ENCODE assay signal across 18 cellular contexts in the genomic region with DNA sequence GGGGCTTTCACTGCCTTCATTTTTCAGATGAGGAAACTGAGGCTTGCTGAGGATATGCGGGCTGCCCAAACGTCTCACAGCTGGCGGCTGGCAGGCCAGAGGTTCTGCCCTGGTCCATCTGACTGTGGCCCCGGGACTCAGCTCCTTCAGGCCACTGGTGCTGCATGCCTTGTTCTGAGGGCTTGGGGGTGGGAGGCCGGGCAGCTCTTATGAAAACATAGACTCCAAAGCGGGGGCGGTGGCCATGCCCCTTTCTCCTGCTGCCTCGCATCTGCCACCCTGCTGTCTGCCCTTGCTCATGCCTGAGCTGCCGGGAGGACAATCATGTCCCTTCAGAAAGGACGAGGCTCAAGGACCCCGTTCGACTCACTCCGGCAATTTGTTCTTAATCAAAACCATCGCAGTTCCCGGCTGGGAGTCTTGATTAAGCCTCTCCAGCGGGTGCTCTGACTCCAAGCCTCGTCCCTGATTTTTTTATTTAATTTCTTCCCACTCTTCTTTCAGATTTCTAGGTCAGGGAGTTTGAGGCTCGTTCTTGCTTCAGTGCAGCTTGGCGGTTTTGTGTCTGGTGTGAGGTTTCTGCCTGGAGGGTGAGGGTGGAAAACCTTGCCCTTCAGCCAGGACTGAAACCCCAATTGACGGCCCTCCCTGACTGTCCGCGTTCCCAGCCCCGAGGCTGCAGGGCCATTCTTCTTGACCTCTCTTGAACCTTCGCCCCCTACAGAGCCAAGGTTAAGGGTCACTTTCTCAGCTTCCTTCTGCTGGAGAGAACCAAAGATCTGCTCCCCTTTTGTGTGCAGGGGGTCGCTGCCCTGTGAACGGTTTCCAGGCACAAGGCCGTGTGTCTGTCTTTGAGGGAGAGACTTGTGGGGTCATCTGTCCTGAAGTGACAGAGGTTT.
A peak's percentile ranks its signal among the peaks of the same experiment; 100 is the strongest.
DNase-seq lines count a peak whose midpoint lies in the region; ATAC-seq, FAIRE-seq and TF ChIP-seq lines count a peak whose summit lies in the region.
"Had no signal": no experiment of that assay in that cellular context is flagged by ENCODE, and none has a peak within 500 bp of the region (broad histone marks: within the 10 kb centered on the region; RNA-seq: fewer than 3 reads in every experiment).

No MANE protein-coding gene starts in this region.

- no peak overlapping the region for H2BK120ac ChIP-seq in H1 (replicated peaks; ENCODE audit: low read depth, low read length)
- no peak overlapping the region for H2BK120ac ChIP-seq in neuronal stem cell (ENCODE audit: low read depth, low read length)

- H2BK15ac ChIP-seq in H1 (ENCODE audit: low read length) (peak overlapping the region; percentile 2; the same call in 1 of the 2 replicates), neuronal stem cell (ENCODE audit: low read length) (no peak overlapping the region)

- TF ChIP-seq RAD21 in H1 (IDR thresholded peaks at IDR 0.05 in 1 of 2, conservative IDR thresholded peaks at IDR 0.05 in 1 of 2; ENCODE audit: low read depth in 2 of 2, low read length in 2 of 2), result no peak

- no peak for ATAC-seq in aorta (ENCODE audit: low FRiP score)
- ATAC-seq in GM21529 (IDR thresholded peaks at IDR 0.05; ENCODE audit: unreplicated experiment), result no peak
- no peak for ATAC-seq in HG03280 (IDR thresholded peaks at IDR 0.05; ENCODE audit: unreplicated experiment)
- ATAC-seq: GM23338, Right ventricle myocardium inferior had no signal

- H2AFZ ChIP-seq in H1 (ENCODE audit: low read length), result no peak overlapping the region
- H2AFZ ChIP-seq in neuronal stem cell (ENCODE audit: low read length), result peak overlapping the region; percentile 61
- H2AFZ ChIP-seq: GM23338, PC-9 had no signal

- no peaks in the 10 kb centered on the region for H3K79me1 ChIP-seq in H1 (ENCODE audit: low read depth, low read length)
- H3K79me1 ChIP-seq in neuronal stem cell (ENCODE audit: low read depth, low read length), result no peaks in the 10 kb centered on the region

- no peak overlapping the region for H2BK20ac ChIP-seq in H1 (ENCODE audit: low read length)

- no peak for TF ChIP-seq CTCF in H1 (IDR thresholded peaks at IDR 0.05; ENCODE audit: control extremely low read depth in 1 of 3, insufficient read depth in 1 of 3, low read depth in 1 of 3, low read length in 3 of 3)

- 80% methylated on average over 23 of the region's 27 CpGs; no CpG with 5 or more reads in 1 of the 2 experiments for WGBS in H1 (ENCODE audit: extremely low coverage in 1 of 2, insufficient coverage in 1 of 2, insufficient read length in 1 of 2, insufficient replicate concordance in 2 of 2, low coverage in 1 of 2, low lambda C conversion rate in 2 of 2, missing lambda C conversion rate in 1 of 2), 2 experiments
- WGBS in neuronal stem cell (ENCODE audit: extremely low coverage in 2 of 2, insufficient read length in 2 of 2, insufficient replicate concordance in 1 of 2), 2 donors, result no CpG with 5 or more reads among the region's 27 CpGs
- WGBS in aorta, 2 donors, result 26 to 28% methylated on average over 27 of the region's 27 CpGs

- H4K8ac ChIP-seq in H1 (ENCODE audit: extremely low read depth, insufficient read depth, low read length) (no peak overlapping the region), neuronal stem cell (ENCODE audit: low read depth, low read length) (no peak overlapping the region)

- no peak overlapping the region for H3K27ac ChIP-seq in H1 (ENCODE audit: low read depth, low read length)
- no peak overlapping the region for H3K27ac ChIP-seq in neuronal stem cell (replicated peaks; ENCODE audit: low read length)
- no peak overlapping the region for H3K27ac ChIP-seq in aorta (ENCODE audit: low read depth in 1 of 2, low read length in 2 of 2)
- H3K27ac ChIP-seq: KMS-11, PC-9 had no signal

- H3K14ac ChIP-seq in H1 (ENCODE audit: insufficient read length) (no peak overlapping the region), neuronal stem cell (ENCODE audit: low read length) (no peak overlapping the region)

- H2AK5ac ChIP-seq in H1 (ENCODE audit: low read depth, low read length), result no peak overlapping the region
- H2AK5ac ChIP-seq in neuronal stem cell (ENCODE audit: low read depth, low read length), result peak overlapping the region; percentile 14

- no peak overlapping the region for H3K4me3 ChIP-seq in H1 (ENCODE audit: extremely low read depth in 1 of 4, insufficient read depth in 2 of 4, low read depth in 3 of 4, low read length in 4 of 4)
- peak overlapping the region in 1 of 2 donors; percentile 7 for H3K4me3 ChIP-seq in neuronal stem cell (ENCODE audit: low read length in 2 of 2)
- H3K4me3 ChIP-seq in aorta (ENCODE audit: low read length in 2 of 2), result no peak overlapping the region
- H3K4me3 ChIP-seq: GM23338, PC-9 had no signal

- no peak for TF ChIP-seq POLR2A in H1 (IDR thresholded peaks at IDR 0.05; ENCODE audit: control extremely low read depth in 1 of 2, low read depth in 2 of 2, low read length in 2 of 2)

- H2BK5ac ChIP-seq in H1 (ENCODE audit: low read depth, low read length) (no peak overlapping the region), neuronal stem cell (ENCODE audit: low read length) (no peak overlapping the region)

- DNase-seq in activated effector memory CD4-positive, alpha-beta T cell treated with anti-CD3 and anti-CD28 coated beads, Interleukin-2, amount 50 U/mL, for 16 hours, result peak; percentile 42
- no peak for DNase-seq in activated effector memory CD4-positive, alpha-beta T cell treated with Interleukin-2 at 50 U/mL for 16 hours
- DNase-seq in H1 (ENCODE audit: low read depth in 1 of 2, low spot score in 2 of 2), result peak in 1 of 2 experiments; percentile 42
- peak; percentile 61 for DNase-seq in neuronal stem cell (ENCODE audit: low spot score)
- peak; percentile 21 to 62 for DNase-seq in aorta
- DNase-seq: Calu3; CD4-positive, CD25-positive, alpha-beta regulatory T cell; NCI-H1092; NCI-H1694; NCI-H69 had no signal

- no peak overlapping the region for H3K4ac ChIP-seq in H1 (replicated peaks; ENCODE audit: insufficient read length, low read depth, low read length)
- H3K4ac ChIP-seq in neuronal stem cell (ENCODE audit: low read length), result no peak overlapping the region

- peaks cover 9 to 14% of the 10 kb centered on the region in 2 experiments for H3K9me3 ChIP-seq in H1 (ENCODE audit: insufficient read depth in 2 of 2, low read depth in 1 of 2, low read length in 1 of 2)
- peaks cover 0 to 21% of the 10 kb centered on the region in 2 donors for H3K9me3 ChIP-seq in neuronal stem cell (replicated peaks in 1 of 2; ENCODE audit: control insufficient read depth in 2 of 2, insufficient read depth in 1 of 2, low read depth in 1 of 2, low read length in 2 of 2)
- peaks cover 5% of the 10 kb centered on the region for H3K9me3 ChIP-seq in aorta (ENCODE audit: control insufficient read depth, low read length)

- CTCF ChIA-PET in H1 (lab: Charles Lee; ENCODE audit: partially characterized antibody), result interaction anchor here (1.7 to 3.3 kb wide), 3 partner anchors 11 to 26 kb away, joined by 4 to 12 read pairs (median 10); no protein-coding TSS in a partner anchor

- no peaks in the 10 kb centered on the region for H3K23me2 ChIP-seq in H1 (ENCODE audit: low read depth, low read length)

- TF ChIP-seq EP300 in H1 (IDR thresholded peaks at IDR 0.05; ENCODE audit: borderline replicate concordance in 1 of 2, low read depth in 2 of 2, low read length in 2 of 2), result no peak

- H4K5ac ChIP-seq in H1 (ENCODE audit: insufficient read length, low read depth, low read length), result no peak overlapping the region

- H3K9ac ChIP-seq in H1 (replicated peaks in 1 of 4; ENCODE audit: extremely low read depth in 1 of 4, low read depth in 3 of 4, low read length in 3 of 4) (no peak overlapping the region), neuronal stem cell (ENCODE audit: low read depth, low read length, poor library complexity) (no peak overlapping the region)
- H3K9ac ChIP-seq: KMS-11 had no signal

- FAIRE-seq in H1 (lab: Jason Lieb, UNC), result no peak
- FAIRE-seq: G401.6, GM12891 had no signal

- H3K27me3 ChIP-seq in H1 (replicated peaks in 1 of 4; ENCODE audit: control insufficient read depth in 3 of 4, extremely low read depth in 1 of 4, insufficient read depth in 3 of 4, low read length in 3 of 4) (no peaks in the 10 kb centered on the region; a peak in 3 of 7 replicates), neuronal stem cell (ENCODE audit: control insufficient read depth in 3 of 3, insufficient read depth in 3 of 3, low read depth in 1 of 3, low read length in 3 of 3) (no peaks in the 10 kb centered on the region), aorta (ENCODE audit: control insufficient read depth in 1 of 2, insufficient read depth in 2 of 2, low read length in 1 of 2) (no peaks in the 10 kb centered on the region)

- no peaks in the 10 kb centered on the region for H3K36me3 ChIP-seq in H1 (ENCODE audit: control insufficient read depth in 2 of 4, insufficient read depth in 4 of 4, low read length in 3 of 4)
- H3K36me3 ChIP-seq in neuronal stem cell (replicated peaks in 1 of 2; ENCODE audit: control insufficient read depth in 2 of 2, insufficient read depth in 2 of 2, low read length in 2 of 2), result no peaks in the 10 kb centered on the region
- no peaks in the 10 kb centered on the region for H3K36me3 ChIP-seq in aorta (ENCODE audit: control insufficient read depth in 1 of 2, insufficient read depth in 2 of 2, low read length in 1 of 2)

- H3K4me1 ChIP-seq in H1 (replicated peaks in 1 of 4; ENCODE audit: control insufficient read depth in 3 of 4, insufficient read depth in 4 of 4, low read length in 3 of 4), result peaks cover 0 to 3% (median 0%) of the 10 kb centered on the region in 4 experiments; a peak in 1 of 7 replicates
- H3K4me1 ChIP-seq in neuronal stem cell (ENCODE audit: control insufficient read depth in 2 of 2, insufficient read depth in 1 of 2, low read depth in 1 of 2, low read length in 2 of 2), result peaks cover 9 to 36% of the 10 kb centered on the region in 2 donors
- H3K4me1 ChIP-seq in aorta (ENCODE audit: control insufficient read depth in 1 of 2, insufficient read depth in 2 of 2, low read length in 2 of 2), result no peaks in the 10 kb centered on the region

- H3K4me2 ChIP-seq in H1 (ENCODE audit: insufficient read depth in 1 of 2, low read depth in 2 of 2, low read length in 2 of 2) (no peak overlapping the region), neuronal stem cell (ENCODE audit: insufficient read depth, low read length, poor library complexity, severe bottlenecking) (no peak overlapping the region)
- H3K4me2 ChIP-seq: GM23338, KMS-11, PC-9 had no signal

- POLR2A ChIA-PET in H1 (lab: Charles Lee; ENCODE audit: partially characterized antibody), result no interaction called here

- H4K20me1 ChIP-seq in H1 (replicated peaks in 1 of 2; ENCODE audit: control insufficient read depth in 1 of 2, insufficient read depth in 2 of 2, low read length in 2 of 2), result no peaks in the 10 kb centered on the region

- H3K18ac ChIP-seq in H1 (ENCODE audit: extremely low read depth, low read length), result no peak overlapping the region
- peak overlapping the region; percentile 76 for H3K18ac ChIP-seq in neuronal stem cell (ENCODE audit: low read length)

- no peaks in the 10 kb centered on the region for H3K79me2 ChIP-seq in H1 (ENCODE audit: control insufficient read depth in 1 of 2, insufficient read depth in 2 of 2, low read length in 2 of 2)

- H4K91ac ChIP-seq in H1 (replicated peaks; ENCODE audit: insufficient read length, low read length) (no peak overlapping the region), neuronal stem cell (ENCODE audit: low read depth, low read length, poor library complexity) (no peak overlapping the region)

- H3K56ac ChIP-seq in H1 (replicated peaks; ENCODE audit: insufficient read length, low read depth, low read length), result no peak overlapping the region

- intact Hi-C loops in aorta (cut with DNase I), result no loop called here

- H2BK12ac ChIP-seq in H1 (ENCODE audit: low read depth, low read length) (no peak overlapping the region), neuronal stem cell (ENCODE audit: low read length) (no peak overlapping the region)

- H3K23ac ChIP-seq in H1 (ENCODE audit: insufficient read length) (no peak overlapping the region), neuronal stem cell (ENCODE audit: low read depth, low read length, poor library complexity) (no peak overlapping the region)
